1 cellular context compared by ENCODE assay signal in genomic region chr7:129146237-129146979, GRCh38.
A peak's percentile ranks its signal among the peaks of the same experiment; 100 is the strongest.
TF ChIP-seq lines count a peak whose summit lies in the region.

No MANE protein-coding gene starts in this region.

TF ChIP-seq in GM12878, 131 proteins besides CTCF, POLR2A, EP300 and RAD21 (continued from another document and continues in another):
- TF ChIP-seq WRNIP1 (IDR thresholded peaks at IDR 0.05; ENCODE audit: borderline replicate concordance, low read depth, low read length) (no peak), NBN (IDR thresholded peaks at IDR 0.05) (peak; percentile 72; the same call in 1 of the 2 replicates), PML (IDR thresholded peaks at IDR 0.05; ENCODE audit: low read length) (no peak; the same call in 1 of the 2 replicates), SIN3A (IDR thresholded peaks at IDR 0.05; ENCODE audit: low read depth, low read length) (no peak), BHLHE40 (IDR thresholded peaks at IDR 0.05; ENCODE audit: borderline replicate concordance in 1 of 2, low read depth in 2 of 2, low read length in 1 of 2) (peak in 1 of 2 experiments; percentile 66; a peak in 1 of 4 replicates), FOXM1 (IDR thresholded peaks at IDR 0.05; ENCODE audit: low read depth, low read length) (peak; percentile 44; the same call in 1 of the 2 replicates), KLF5 (IDR thresholded peaks at IDR 0.05; ENCODE audit: partially characterized antibody) (no peak), SPI1 (IDR thresholded peaks at IDR 0.05; ENCODE audit: borderline replicate concordance, insufficient read depth, low read depth, low read length) (peak; percentile 47; the same call in 1 of the 2 replicates), JUNB (IDR thresholded peaks at IDR 0.05) (peak; percentile 10; the same call in 1 of the 2 replicates), MEF2A (IDR thresholded peaks at IDR 0.05; ENCODE audit: insufficient read depth, low read depth, low read length) (0 out of 2 replicates have a peak, but pooled peaks have one; percentile 24), ZNF217 (IDR thresholded peaks at IDR 0.05) (no peak), EGR1 (IDR thresholded peaks at IDR 0.05; ENCODE audit: borderline replicate concordance in 1 of 2, low read depth in 2 of 2, low read length in 2 of 2) (no peak), KDM1A (IDR thresholded peaks at IDR 0.05; ENCODE audit: borderline replicate concordance) (no peak), TARDBP (IDR thresholded peaks at IDR 0.05; ENCODE audit: borderline replicate concordance) (no peak), SMARCA5 (IDR thresholded peaks at IDR 0.05) (peak; percentile 63; the same call in 1 of the 2 replicates), SMC3 (IDR thresholded peaks at IDR 0.05; ENCODE audit: borderline replicate concordance, low read length) (0 out of 2 replicates have a peak, but pooled peaks have one; percentile 28), CEBPZ (IDR thresholded peaks at IDR 0.05; ENCODE audit: low read depth, low read length) (no peak), PAX5 (IDR thresholded peaks at IDR 0.05; ENCODE audit: borderline replicate concordance, low read depth, low read length) (peak; percentile 45; the same call in 1 of the 2 replicates), YY1 (IDR thresholded peaks at IDR 0.05; ENCODE audit: low read depth, low read length) (peak; percentile 56), MYB (IDR thresholded peaks at IDR 0.05; ENCODE audit: borderline replicate concordance, low read depth, low read length) (no peak), EED (IDR thresholded peaks at IDR 0.05; ENCODE audit: low read depth) (peak; percentile 76), ZNF207 (IDR thresholded peaks at IDR 0.05; ENCODE audit: borderline replicate concordance) (no peak), POLR2AphosphoS2 (IDR thresholded peaks at IDR 0.05; ENCODE audit: low read depth, low read length) (no peak), POU2F2 (IDR thresholded peaks at IDR 0.05; ENCODE audit: borderline replicate concordance, low read depth, low read length) (no peak), RB1 (IDR thresholded peaks at IDR 0.05; ENCODE audit: borderline replicate concordance) (no peak), CBX3 (IDR thresholded peaks at IDR 0.05; ENCODE audit: borderline replicate concordance, low read depth) (no peak), ZSCAN29 (IDR thresholded peaks at IDR 0.05) (no peak), CBX5 (IDR thresholded peaks at IDR 0.05; ENCODE audit: low read depth) (no peak), SIX5 (IDR thresholded peaks at IDR 0.05; ENCODE audit: low read depth, low read length, severe bottlenecking) (no peak), GABPA (IDR thresholded peaks at IDR 0.05; ENCODE audit: low read depth) (no peak), BACH1 (IDR thresholded peaks at IDR 0.05; ENCODE audit: borderline replicate concordance) (no peak), HDAC6 (IDR thresholded peaks at IDR 0.05; ENCODE audit: unreplicated experiment) (no peak), PKNOX1 (IDR thresholded peaks at IDR 0.05) (0 out of 2 replicates have a peak, but pooled peaks have one; percentile 12), SMAD5 (IDR thresholded peaks at IDR 0.05; ENCODE audit: low read depth) (0 out of 2 replicates have a peak, but pooled peaks have one; percentile 50), NFXL1 (IDR thresholded peaks at IDR 0.05; ENCODE audit: borderline replicate concordance) (peak; percentile 57; the same call in 1 of the 2 replicates), CEBPB (IDR thresholded peaks at IDR 0.05; ENCODE audit: borderline replicate concordance in 1 of 2, low read depth in 2 of 2, low read length in 2 of 2) (no peak), PBX3 (IDR thresholded peaks at IDR 0.05; ENCODE audit: insufficient replicate concordance, low read depth, low read length) (no peak), YBX1 (IDR thresholded peaks at IDR 0.05) (no peak), FOXK2 (IDR thresholded peaks at IDR 0.05) (no peak), ZNF592 (IDR thresholded peaks at IDR 0.05) (no peak), SREBF1 (IDR thresholded peaks at IDR 0.05; ENCODE audit: low read length) (no peak), ZNF384 (IDR thresholded peaks at IDR 0.05; ENCODE audit: borderline replicate concordance, low read depth, low read length) (0 out of 2 replicates have a peak, but pooled peaks have one; percentile 26), CREB1 (IDR thresholded peaks at IDR 0.05; ENCODE audit: low read depth) (peak; percentile 84), BCL3 (IDR thresholded peaks at IDR 0.05; ENCODE audit: borderline replicate concordance, insufficient read depth, low read depth, low read length, poor library complexity, severe bottlenecking) (no peak), RBBP5 (conservative IDR thresholded peaks at IDR 0.05) (no peak), E4F1 (IDR thresholded peaks at IDR 0.05; ENCODE audit: borderline replicate concordance, partially characterized antibody) (no peak), NR2C1 (IDR thresholded peaks at IDR 0.05) (peak; percentile 49; the same call in 1 of the 2 replicates), USF2 (IDR thresholded peaks at IDR 0.05; ENCODE audit: borderline replicate concordance, low read depth, low read length) (no peak), BMI1 (IDR thresholded peaks at IDR 0.05; ENCODE audit: borderline replicate concordance) (no peak), CHD4 (IDR thresholded peaks at IDR 0.05) (no peak), KAT2A (conservative IDR thresholded peaks at IDR 0.05; ENCODE audit: control insufficient read depth, low read depth, low read length) (no peak), SUPT20H (IDR thresholded peaks at IDR 0.05; ENCODE audit: borderline replicate concordance, control insufficient read depth, low read depth, low read length) (no peak), TCF7 (IDR thresholded peaks at IDR 0.05; ENCODE audit: borderline replicate concordance) (no peak), HDAC2 (IDR thresholded peaks at IDR 0.05) (no peak), SP1 (IDR thresholded peaks at IDR 0.05; ENCODE audit: low read depth, low read length) (peak; percentile 28), ATF7 (IDR thresholded peaks at IDR 0.05; ENCODE audit: low read depth) (peak; percentile 50), IRF3 (IDR thresholded peaks at IDR 0.05) (no peak), ZBED1 (IDR thresholded peaks at IDR 0.05; ENCODE audit: borderline replicate concordance) (no peak), DPF2 (IDR thresholded peaks at IDR 0.05) (peak; percentile 67; the same call in 1 of the 2 replicates)
